In genomic region chr11:16881074-16881709, GRCh38 we compare ENCODE assay signal across 9 cellular contexts.
DNase-seq lines count a peak whose midpoint lies in the region; ATAC-seq and TF ChIP-seq lines count a peak whose summit lies in the region.
"Had no signal": no experiment of that assay in that cellular context is flagged by ENCODE, and none has a peak within 500 bp of the region (broad histone marks: within the 10 kb centered on the region; RNA-seq: fewer than 3 reads in every experiment).

No MANE protein-coding gene starts in this region.

- no peak overlapping the region for H3K27ac Mint-ChIP-seq in immature natural killer cell

- H3K9me3 Mint-ChIP-seq in immature natural killer cell: no peaks in the 10 kb centered on the region

- ATAC-seq in GM21717 (IDR thresholded peaks at IDR 0.05; ENCODE audit: unreplicated experiment): peak; percentile 54

- peaks cover 3 to 6% (median 5%) of the 10 kb centered on the region in 3 donors for H3K27me3 Mint-ChIP-seq in immature natural killer cell (ENCODE audit: low read depth in 3 of 3)

- H3K36me3 Mint-ChIP-seq in immature natural killer cell: no peaks in the 10 kb centered on the region

- H3K4me3 ChIP-seq in fibroblast of pulmonary artery (replicated peaks; ENCODE audit: low read depth, low read length): no peak overlapping the region
- H3K4me3 ChIP-seq in retinal pigment epithelial cell (ENCODE audit: low read length): no peak overlapping the region
- H3K4me3 ChIP-seq: SJCRH30 had no signal

- intact Hi-C loops in posterior vena cava (cut with DNase I): no loop called here

- DNase-seq in NCI-H446 (lab: John Stamatoyannopoulos, UW) (peak; percentile 68 to 79), fibroblast of pulmonary artery (ENCODE audit: low read depth) (peak; percentile 56), retinal pigment epithelial cell (ENCODE audit: low read depth) (no peak), posterior vena cava (ENCODE audit: low spot score) (no peak), DMS114 treated with DMSO at 0.1 percent for 48 hours (lab: John Stamatoyannopoulos, UW; ENCODE audit: unreplicated experiment) (no peak), immature natural killer cell (no peak)
- DNase-seq in activated CD4-positive, alpha-beta T cell treated with anti-CD3 and anti-CD28 coated beads, Interleukin-2, amount 50 U/mL, for 4 hours: no peak

- no peak overlapping the region for H3K4me3 Mint-ChIP-seq in immature natural killer cell

- TF ChIP-seq CTCF in fibroblast of pulmonary artery (IDR thresholded peaks at IDR 0.05; ENCODE audit: low read length, missing control alignments) (peak; percentile 51), retinal pigment epithelial cell (conservative IDR thresholded peaks at IDR 0.05; ENCODE audit: low read depth, low read length) (peak; percentile 56)

- no peaks in the 10 kb centered on the region for H3K4me1 Mint-ChIP-seq in immature natural killer cell

Comparison
In these comparisons a context has a peak if more than half of its experiments do, and no peak if none do; other contexts are left out.
1. DNase-seq: peak in NCI-H446 (2 of 2) and fibroblast of pulmonary artery (single experiment); none in retinal pigment epithelial cell (single experiment), posterior vena cava (single experiment), DMS114 treated with DMSO at 0.1 percent for 48 hours (single experiment), activated CD4-positive, alpha-beta T cell treated with anti-CD3 and anti-CD28 coated beads, Interleukin-2, amount 50 U/mL, for 4 hours (0 of 2) and immature natural killer cell (0 of 3).